Comparison of ENCODE assay signal across 9 cellular contexts in the genomic region with DNA sequence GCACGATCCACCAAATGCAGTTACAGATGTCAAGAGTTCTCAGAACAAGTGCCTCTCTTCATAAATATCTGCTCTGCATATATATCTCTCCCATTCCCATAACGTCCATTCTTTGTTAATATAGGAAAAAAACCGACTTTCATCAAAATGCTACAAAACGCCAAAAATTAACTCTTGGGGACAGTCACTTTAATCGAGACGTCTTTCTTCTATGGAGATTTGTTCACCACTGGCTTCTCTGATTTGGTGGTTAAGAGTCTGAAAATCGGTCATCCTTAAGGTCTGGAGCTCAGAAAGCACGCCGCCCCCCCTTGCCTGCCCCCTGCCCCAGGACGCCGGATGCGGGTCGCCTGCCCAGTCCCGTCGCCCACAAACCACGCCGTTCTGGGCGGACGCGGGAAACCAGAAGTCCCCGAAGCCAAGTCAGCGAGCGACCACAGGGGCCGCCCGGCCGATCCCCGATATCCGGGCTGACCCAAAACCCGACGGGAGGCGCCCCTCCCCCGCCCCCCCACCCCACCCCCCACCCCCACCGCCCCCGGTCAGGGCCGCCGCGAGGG.
DNase-seq lines count a peak whose midpoint lies in the region; ATAC-seq and TF ChIP-seq lines count a peak whose summit lies in the region.
"Had no signal": no experiment of that assay in that cellular context is flagged by ENCODE, and none has a peak within 500 bp of the region (broad histone marks: within the 10 kb centered on the region; RNA-seq: fewer than 3 reads in every experiment).

No MANE protein-coding gene starts in this region.

- H3K36me3 ChIP-seq in iPS-18a (ENCODE audit: control insufficient read depth, low read depth, low read length) (no peaks in the 10 kb centered on the region), sigmoid colon (no peaks in the 10 kb centered on the region), PC-3 (ENCODE audit: low read depth, low read length) (no peaks in the 10 kb centered on the region)

- peaks cover 19% of the 10 kb centered on the region for H3K4me1 ChIP-seq in iPS-18a (ENCODE audit: control insufficient read depth, low read depth, low read length)
- peaks cover 0 to 19% (median 13%) of the 10 kb centered on the region in 4 donors for H3K4me1 ChIP-seq in sigmoid colon
- H3K4me1 ChIP-seq in PC-3 (ENCODE audit: insufficient read depth, low read length): no peaks in the 10 kb centered on the region

- no peak overlapping the region for H2AFZ ChIP-seq in PC-3 (ENCODE audit: low read length)

- DNase-seq in DMS79 treated with DMSO at 0.1 percent for 48 hours (lab: John Stamatoyannopoulos, UW): peak; percentile 17
- DNase-seq in DMS79 (lab: John Stamatoyannopoulos, UW): no peak
- peak; percentile 74 for DNase-seq in UCSD-AML1 (lab: John Stamatoyannopoulos, UW; ENCODE audit: unreplicated experiment)
- no peak for DNase-seq in sigmoid colon
- no peak for DNase-seq in PC-3

- H3K4me2 ChIP-seq in PC-3 (ENCODE audit: low read length): no peak overlapping the region

- CTCF ChIA-PET in PC-3 (lab: Charles Lee): interaction anchor here (1.1 kb wide), 1 partner anchor 430 kb away, joined by 4 read pairs; no protein-coding TSS in a partner anchor

- peaks cover 6% of the 10 kb centered on the region; the same call in 1 of the 2 replicates for H4K20me1 ChIP-seq in PC-3 (ENCODE audit: low read length)

- H3K9me3 ChIP-seq in iPS-18a (ENCODE audit: control insufficient read depth, low read depth, low read length): no peaks in the 10 kb centered on the region
- H3K9me3 ChIP-seq in sigmoid colon: no peaks in the 10 kb centered on the region
- H3K9me3 ChIP-seq in PC-3 (ENCODE audit: low read length): no peaks in the 10 kb centered on the region

- no peaks in the 10 kb centered on the region for H3K79me2 ChIP-seq in PC-3 (ENCODE audit: low read length)

- no peak for ATAC-seq in PC-3
- ATAC-seq in HG02973 (IDR thresholded peaks at IDR 0.05; ENCODE audit: unreplicated experiment): no peak
- no peak for ATAC-seq in HG03159 (IDR thresholded peaks at IDR 0.05; ENCODE audit: unreplicated experiment)

- POLR2A ChIA-PET in PC-3 (lab: Charles Lee; ENCODE audit: unreplicated experiment): no interaction called here

- H3K9ac ChIP-seq in iPS-18a (ENCODE audit: low read length) (no peak overlapping the region), PC-3 (ENCODE audit: low read length) (no peak overlapping the region)

- H3K9me2 ChIP-seq in PC-3 (replicated peaks; ENCODE audit: low read length): no peaks in the 10 kb centered on the region

- intact Hi-C loops in sigmoid colon (cut with DNase I) (loop anchor here (5.0 to 10.0 kb wide), 3 partner anchors 205 to 427 kb away; partner anchors contain the start of gene NSMCE3), PC-3 (cut with micrococcal nuclease) (loop anchor here (10.0 kb wide), 2 partner anchors 115 to 205 kb away; no protein-coding TSS in a partner anchor)

- TF ChIP-seq POLR2A in sigmoid colon (IDR thresholded peaks at IDR 0.05): no peak

- no peak for TF ChIP-seq EP300 in sigmoid colon (IDR thresholded peaks at IDR 0.05)

- H3K27ac ChIP-seq in iPS-18a (ENCODE audit: low read length) (no peak overlapping the region), sigmoid colon (peak overlapping the region in 2 of 4 donors; percentile 47 to 53), PC-3 (ENCODE audit: low read length) (no peak overlapping the region)
- H3K27ac ChIP-seq: HL-60 had no signal

- H3F3A ChIP-seq in PC-3 (ENCODE audit: low read length, unreplicated experiment): no peaks in the 10 kb centered on the region

- H3K4me3 ChIP-seq in iPS-18a (ENCODE audit: low read length): peak overlapping the region; percentile 50
- peak overlapping the region; percentile 29 to 64 (median 58) for H3K4me3 ChIP-seq in sigmoid colon
- no peak overlapping the region for H3K4me3 ChIP-seq in PC-3 (ENCODE audit: low read length)

- BruUV-seq in PC-3 (replicated peaks; lab: Mats Ljungman, UMichigan): no TSS peak

- 1 to 4% methylated on average over 37 of the region's 37 CpGs for WGBS in sigmoid colon, 2 donors

- TF ChIP-seq CTCF in sigmoid colon (IDR thresholded peaks at IDR 0.05) (no peak), PC-3 (conservative IDR thresholded peaks at IDR 0.05; ENCODE audit: low read depth, low read length) (no peak)

- H3K27me3 ChIP-seq in iPS-18a (ENCODE audit: control insufficient read depth, insufficient read depth, low read length): peaks cover 43% of the 10 kb centered on the region
- H3K27me3 ChIP-seq in sigmoid colon: peaks cover 4 to 52% (median 7%) of the 10 kb centered on the region in 3 donors
- peaks cover 63% of the 10 kb centered on the region for H3K27me3 ChIP-seq in PC-3 (ENCODE audit: low read length)

Comparison
In these comparisons a context has a peak if more than half of its experiments do, and no peak if none do; other contexts are left out.
1. DNase-seq: peak in DMS79 treated with DMSO at 0.1 percent for 48 hours (single experiment) and UCSD-AML1 (single experiment); none in DMS79 (single experiment), sigmoid colon (single experiment) and PC-3 (single experiment).